In genomic region chr18:23661735-23662308, GRCh38 we compare ENCODE assay signal across 8 cellular contexts. TPM values are rescaled to one million over a fixed set of nuclear protein-coding genes. Genes with fewer than 3 reads are reported as not detected.
DNase-seq lines count a peak whose midpoint lies in the region; ATAC-seq, FAIRE-seq and TF ChIP-seq lines count a peak whose summit lies in the region.

No MANE protein-coding gene starts in this region.

- ATAC-seq in SK-N-SH treated with all-trans-retinoic acid at 6 μM for 48 hours (no peak; the same call in 2 of the 3 replicates), activated B cell treated with CpG ODN at 0.5 μM for 24 hours (ENCODE audit: low read depth) (no peak), GM21717 (IDR thresholded peaks at IDR 0.05; ENCODE audit: unreplicated experiment) (no peak), pancreas (no peak)

- H3K4me3 Mint-ChIP-seq in activated B cell treated with CpG ODN at 0.5 μM for 24 hours = peak overlapping the region; percentile 69
- peak overlapping the region; percentile 74 for H3K4me3 Mint-ChIP-seq in stimulated activated naive CD8-positive, alpha-beta T cell treated with anti-CD3 and anti-CD28 coated beads, Interleukin-15, Interleukin-2, amounts not matched to agents 100 ng/mL and 50 ng/mL, for 24 hours

- H3F3A ChIP-seq in SK-N-SH (replicated peaks; ENCODE audit: insufficient read depth) = no peaks in the 10 kb centered on the region

- DNase-seq in SK-N-SH (no peak), activated B cell treated with CpG ODN at 0.5 μM for 24 hours (no peak), iPS DF 6.9 (ENCODE audit: low read depth, low spot score) (no peak), pancreas (no peak), activated gamma-delta T cell (lab: John Stamatoyannopoulos, UW) (no peak)

- TF ChIP-seq RAD21 in SK-N-SH (IDR thresholded peaks at IDR 0.05; ENCODE audit: low read length) = no peak

- H3K9ac ChIP-seq in SK-N-SH = peak overlapping the region; percentile 52; the same call in 1 of the 2 replicates

- peaks cover 40% of the 10 kb centered on the region for H3K27me3 Mint-ChIP-seq in activated B cell treated with CpG ODN at 0.5 μM for 24 hours
- H3K27me3 Mint-ChIP-seq in stimulated activated naive CD8-positive, alpha-beta T cell treated with anti-CD3 and anti-CD28 coated beads, Interleukin-15, Interleukin-2, amounts not matched to agents 100 ng/mL and 50 ng/mL, for 24 hours = peaks cover 48% of the 10 kb centered on the region

- H3K4me1 Mint-ChIP-seq in activated B cell treated with CpG ODN at 0.5 μM for 24 hours = peaks cover 15% of the 10 kb centered on the region
- peaks cover 17% of the 10 kb centered on the region for H3K4me1 Mint-ChIP-seq in stimulated activated naive CD8-positive, alpha-beta T cell treated with anti-CD3 and anti-CD28 coated beads, Interleukin-15, Interleukin-2, amounts not matched to agents 100 ng/mL and 50 ng/mL, for 24 hours (ENCODE audit: low read depth)

- CTCF ChIA-PET in SK-N-SH (lab: Yijun Ruan, JAX) = interaction anchor here (0.6 to 2.0 kb wide), 4 partner anchors 10 to 41 kb away, joined by 3 to 9 read pairs (median 5); no protein-coding TSS in a partner anchor
- CTCF ChIA-PET in activated B cell treated with CpG ODN at 0.5 μM for 24 hours (lab: Charles Lee) = no interaction called here

- H3K9me3 ChIP-seq in SK-N-SH = no peaks in the 10 kb centered on the region
- H3K9me3 ChIP-seq in iPS DF 6.9 (ENCODE audit: control insufficient read depth, insufficient read depth, low read length) = no peaks in the 10 kb centered on the region
- no peaks in the 10 kb centered on the region for H3K9me3 ChIP-seq in pancreas

- peak overlapping the region; percentile 53 to 64 for H3K4me3 ChIP-seq in SK-N-SH (ENCODE audit: low read depth in 2 of 2, low read length in 1 of 2)
- peak overlapping the region; percentile 28; the same call in 1 of the 2 replicates for H3K4me3 ChIP-seq in iPS DF 6.9 (ENCODE audit: low read length)
- H3K4me3 ChIP-seq in pancreas = peak overlapping the region in 2 of 4 donors; percentile 51 to 54

- peak overlapping the region; percentile 91 for H2AFZ ChIP-seq in SK-N-SH (ENCODE audit: low read depth)

- H3K27ac Mint-ChIP-seq in activated B cell treated with CpG ODN at 0.5 μM for 24 hours = no peak overlapping the region
- no peak overlapping the region for H3K27ac Mint-ChIP-seq in stimulated activated naive CD8-positive, alpha-beta T cell treated with anti-CD3 and anti-CD28 coated beads, Interleukin-15, Interleukin-2, amounts not matched to agents 100 ng/mL and 50 ng/mL, for 24 hours

- intact Hi-C loops in activated B cell treated with CpG ODN at 0.5 μM for 24 hours (cut with micrococcal nuclease) (no loop called here), pancreas (cut with DNase I) (no loop called here)

- H3K36me3 Mint-ChIP-seq in activated B cell treated with CpG ODN at 0.5 μM for 24 hours (ENCODE audit: low read depth) = no peaks in the 10 kb centered on the region
- no peaks in the 10 kb centered on the region for H3K36me3 Mint-ChIP-seq in stimulated activated naive CD8-positive, alpha-beta T cell treated with anti-CD3 and anti-CD28 coated beads, Interleukin-15, Interleukin-2, amounts not matched to agents 100 ng/mL and 50 ng/mL, for 24 hours (ENCODE audit: low read depth)

- POLR2A ChIA-PET in SK-N-SH (lab: Yijun Ruan, JAX) = no interaction called here
- POLR2A ChIA-PET in activated B cell treated with CpG ODN at 0.5 μM for 24 hours (lab: Charles Lee) = no interaction called here

- no peaks in the 10 kb centered on the region for H3K9me2 ChIP-seq in SK-N-SH

- WGBS in SK-N-SH (ENCODE audit: low lambda C conversion rate) = 63% methylated on average over 9 of the region's 9 CpGs
- no CpG with 5 or more reads among the region's 9 CpGs for WGBS in iPS DF 6.9 (ENCODE audit: insufficient coverage, insufficient read length)
- WGBS in pancreas, 2 donors = 52 to 53% methylated on average over 9 of the region's 9 CpGs

- H3K27ac ChIP-seq in SK-N-SH (ENCODE audit: low read depth in 2 of 2, low read length in 1 of 2) = no peak overlapping the region
- H3K27ac ChIP-seq in iPS DF 6.9 (ENCODE audit: low read length) = no peak overlapping the region
- no peak overlapping the region for H3K27ac ChIP-seq in pancreas

- no peaks in the 10 kb centered on the region for H3K79me2 ChIP-seq in SK-N-SH (ENCODE audit: insufficient read depth)

- H3K36me3 ChIP-seq in SK-N-SH (replicated peaks in 1 of 2; ENCODE audit: control insufficient read depth in 1 of 2, insufficient read depth in 2 of 2, low read length in 1 of 2) = no peaks in the 10 kb centered on the region
- no peaks in the 10 kb centered on the region for H3K36me3 ChIP-seq in iPS DF 6.9 (ENCODE audit: control insufficient read depth, insufficient read depth, low read length)
- H3K36me3 ChIP-seq in pancreas = no peaks in the 10 kb centered on the region

- TF ChIP-seq EP300 in SK-N-SH (IDR thresholded peaks at IDR 0.05; ENCODE audit: borderline replicate concordance in 1 of 2, low read depth in 1 of 2, low read length in 1 of 2) = no peak

- H3K9me3 Mint-ChIP-seq in activated B cell treated with CpG ODN at 0.5 μM for 24 hours = no peaks in the 10 kb centered on the region
- H3K9me3 Mint-ChIP-seq in stimulated activated naive CD8-positive, alpha-beta T cell treated with anti-CD3 and anti-CD28 coated beads, Interleukin-15, Interleukin-2, amounts not matched to agents 100 ng/mL and 50 ng/mL, for 24 hours = no peaks in the 10 kb centered on the region

- no peaks in the 10 kb centered on the region for H3K27me3 ChIP-seq in SK-N-SH (ENCODE audit: insufficient read depth)
- H3K27me3 ChIP-seq in iPS DF 6.9 (ENCODE audit: control insufficient read depth, insufficient read depth, low read length) = no peaks in the 10 kb centered on the region
- H3K27me3 ChIP-seq in pancreas = peaks cover 0 to 9% (median 3%) of the 10 kb centered on the region in 4 donors

- TF ChIP-seq CTCF in SK-N-SH (IDR thresholded peaks at IDR 0.05) (no peak), activated B cell treated with CpG ODN at 0.5 μM for 24 hours (IDR thresholded peaks at IDR 0.05) (no peak), pancreas (IDR thresholded peaks at IDR 0.05) (no peak)

- no peaks in the 10 kb centered on the region for H4K20me1 ChIP-seq in SK-N-SH (ENCODE audit: insufficient read depth)

- H3K4me1 ChIP-seq in SK-N-SH (ENCODE audit: control insufficient read depth in 1 of 2, insufficient read depth in 2 of 2, low read depth in 1 of 2, low read length in 1 of 2) (peaks cover 0 to 4% of the 10 kb centered on the region in 2 experiments; a peak in 2 of 4 replicates), iPS DF 6.9 (ENCODE audit: control insufficient read depth, insufficient read depth, low read length) (peaks cover 2% of the 10 kb centered on the region; the same call in 1 of the 2 replicates), pancreas (no peaks in the 10 kb centered on the region)

- no peak for FAIRE-seq in pancreas (lab: Jason Lieb, UNC)

- H3K4me2 ChIP-seq in SK-N-SH = peak overlapping the region; percentile 89

TF ChIP-seq in SK-N-SH, 30 proteins besides CTCF, POLR2A, EP300 and RAD21:
- no peak for TF ChIP-seq TCF12 (IDR thresholded peaks at IDR 0.05)
- no peak for TF ChIP-seq IRF3 (IDR thresholded peaks at IDR 0.05; ENCODE audit: low read depth, low read length)
- no peak for TF ChIP-seq RXRA (IDR thresholded peaks at IDR 0.05; ENCODE audit: borderline replicate concordance, low read depth)
TF ChIP-seq in SK-N-SH: peak in this region for 0.

TF ChIP-seq in SK-N-SH treated with all-trans-retinoic acid at 6 μM for 48 hours, 23 proteins besides CTCF, POLR2A, EP300 and RAD21:
- TF ChIP-seq SNAI2 (CRISPR knock-in tag; IDR thresholded peaks at IDR 0.05) (no peak), ZNF8 (CRISPR knock-in tag; IDR thresholded peaks at IDR 0.05) (no peak), OSR1 (CRISPR knock-in tag; IDR thresholded peaks at IDR 0.05) (no peak), GLIS3 (CRISPR knock-in tag; IDR thresholded peaks at IDR 0.05) (no peak), ZNF565 (CRISPR knock-in tag; conservative IDR thresholded peaks at IDR 0.05; ENCODE audit: low read depth) (no peak)

RNA-seq across cellular contexts. Expression of gene ANKRD29, which starts 0.9 kb away (rescaled TPM):
- polyA plus RNA-seq in SK-N-SH (2012; rRNA removed) (8.2 and 10.0 TPM in 2 replicates), pancreas (1 to 10 TPM; 1.7 to 2.0 TPM)
- polyA plus RNA-seq in SK-N-SH (2012; cell fraction: cytosol; rRNA removed) = 7.6 and 7.9 TPM in 2 replicates
- polyA plus RNA-seq in SK-N-SH (2012; cell fraction: nucleus; rRNA removed) = 24.1 and 24.5 TPM in 2 replicates
- total RNA-seq in activated B cell treated with CpG ODN at 0.5 μM for 24 hours (not detected in 2 replicates), pancreas (1 to 10 TPM in 1 of 6 donors, under 1 TPM in 5; 0.24 to 2.0 (median 0.49) TPM)

RNA-seq across cellular contexts. Expression of gene LAMA3, which starts 27.4 kb away (rescaled TPM):
- polyA plus RNA-seq in SK-N-SH (2012; rRNA removed) (3.5 and 3.8 TPM in 2 replicates), pancreas (1 to 10 TPM; 2.1 to 2.2 TPM)
- polyA plus RNA-seq in SK-N-SH (2012; cell fraction: cytosol; rRNA removed) = 2.5 and 3.2 TPM in 2 replicates
- polyA plus RNA-seq in SK-N-SH (2012; cell fraction: nucleus; rRNA removed) = 6.1 and 7.6 TPM in 2 replicates
- total RNA-seq in activated B cell treated with CpG ODN at 0.5 μM for 24 hours (0.07 TPM in 1 of 2 replicates, not detected in the other), pancreas (10 to 100 TPM in 2 of 6 donors, 1 to 10 TPM in 4; 2.5 to 13.9 (median 6.1) TPM)
